12 cellular contexts compared by ENCODE assay signal in genomic region chr12:26112703-26113147, GRCh38. TPM values are rescaled to one million over a fixed set of nuclear protein-coding genes. Genes with fewer than 3 reads are reported as not detected.
A peak's percentile ranks its signal among the peaks of the same experiment; 100 is the strongest.
DNase-seq lines count a peak whose midpoint lies in the region; ATAC-seq lines count a peak whose summit lies in the region.
"Had no signal": no experiment of that assay in that cellular context is flagged by ENCODE, and none has a peak within 500 bp of the region (broad histone marks: within the 10 kb centered on the region; RNA-seq: fewer than 3 reads in every experiment).

No MANE protein-coding gene starts in this region.

- H3K27me3 ChIP-seq in SJCRH30 = no peaks in the 10 kb centered on the region

- ATAC-seq in GM19452 (IDR thresholded peaks at IDR 0.05; ENCODE audit: unreplicated experiment) = no peak
- no peak for ATAC-seq in HG02970 (IDR thresholded peaks at IDR 0.05; ENCODE audit: low FRiP score, unreplicated experiment)
- ATAC-seq: esophagus mucosa had no signal

- H3K36me3 ChIP-seq in ES-I3 (ENCODE audit: insufficient read depth, low read length) (no peaks in the 10 kb centered on the region), SJCRH30 (no peaks in the 10 kb centered on the region)

- H3K4me3 ChIP-seq in SJCRH30 = peak overlapping the region; percentile 69

- H3K9ac ChIP-seq in ES-I3 (ENCODE audit: low read depth, low read length) = peak overlapping the region; percentile 70; the same call in 1 of the 2 replicates

- H3K27ac ChIP-seq in SJCRH30 = no peak overlapping the region; the same call in 1 of the 2 replicates

- H3K4me1 ChIP-seq in ES-I3 (ENCODE audit: insufficient read depth, low read length) (peaks cover 39% of the 10 kb centered on the region), SJCRH30 (peaks cover 8% of the 10 kb centered on the region; the same call in 1 of the 2 replicates)

- DNase-seq in A172 (ENCODE audit: low spot score) = peak; percentile 70
- DNase-seq in SJCRH30 = peak in 1 of 2 experiments; percentile 33
- peak; percentile 46 for DNase-seq in kidney glomerular epithelial cell (lab: John Stamatoyannopoulos, UW)
- no peak for DNase-seq in MV-4-11 (lab: John Stamatoyannopoulos, UW)
- DNase-seq in inferior parietal cortex (ENCODE audit: extremely low spot score) = no peak
- DNase-seq: activated gamma-delta T cell treated with Interleukin-2 at 50 U/mL for 16 hours, DMS79, NCI-H1436 treated with DMSO at 0.1 percent for 48 hours had no signal

- H3K9me3 ChIP-seq in ES-I3 (ENCODE audit: control insufficient read depth, insufficient read depth, low read length) = no peaks in the 10 kb centered on the region
- no peaks in the 10 kb centered on the region for H3K9me3 ChIP-seq in SJCRH30 (replicated peaks)

RNA-seq across cellular contexts. Expression of gene BHLHE41, which starts 12.1 kb away (rescaled TPM):
- total RNA-seq in A172 (2014; rRNA removed; shearing (Covaris generic)) = 0.21 and 0.41 TPM in 2 replicates
- 3.1 and 4.1 TPM in 2 replicates for total RNA-seq in SJCRH30 (2014; rRNA removed; shearing (Covaris generic))

Comparison
In these comparisons a context has a peak if more than half of its experiments do, and no peak if none do; other contexts are left out.
1. DNase-seq: peak in A172 (single experiment) and kidney glomerular epithelial cell (single experiment); none in MV-4-11 (single experiment) and inferior parietal cortex (single experiment).